ENCODE assay signal across 16 cellular contexts in genomic region chr13:111480503-111480902, GRCh38.
"Had no signal": no experiment of that assay in that cellular context is flagged by ENCODE, and none has a peak within 500 bp of the region (broad histone marks: within the 10 kb centered on the region; RNA-seq: fewer than 3 reads in every experiment).

No MANE protein-coding gene starts in this region.

- H3K36me3 ChIP-seq: esophagus squamous epithelium, gastroesophageal sphincter, sigmoid colon, vagina had no signal

- DNase-seq: dermis blood vessel endothelial cell; esophagus squamous epithelium; foreskin fibroblast; glutamatergic neuron; mammary epithelial cell; naive thymus-derived CD4-positive, alpha-beta T cell; nephron progenitor cell; stimulated activated CD4-positive, alpha-beta T cell treated with anti-CD3 and anti-CD28 coated beads, Interleukin-2, amount 100 ng/mL, for 24 hours; stimulated activated CD4-positive, alpha-beta T cell treated with anti-CD3 and anti-CD28 coated beads, Interleukin-4, amount 100 ng/mL, for 4 hours; stimulated activated naive CD4-positive, alpha-beta T cell; trophoblast cell had no signal

- ATAC-seq: gastroesophageal sphincter; left lobe of liver; naive thymus-derived CD4-positive, alpha-beta T cell had no signal

- H3K4me1 ChIP-seq: gastroesophageal sphincter, sigmoid colon, vagina had no signal

- H3K9me3 ChIP-seq: esophagus squamous epithelium, gastroesophageal sphincter, vagina had no signal

- H3K27me3 ChIP-seq: vagina had no signal

- H3K4me3 ChIP-seq: esophagus squamous epithelium, gastroesophageal sphincter, sigmoid colon, skin epidermis, vagina had no signal

- H3K27ac ChIP-seq: esophagus squamous epithelium, gastroesophageal sphincter, sigmoid colon, skin epidermis, vagina had no signal
